In the genomic region with DNA sequence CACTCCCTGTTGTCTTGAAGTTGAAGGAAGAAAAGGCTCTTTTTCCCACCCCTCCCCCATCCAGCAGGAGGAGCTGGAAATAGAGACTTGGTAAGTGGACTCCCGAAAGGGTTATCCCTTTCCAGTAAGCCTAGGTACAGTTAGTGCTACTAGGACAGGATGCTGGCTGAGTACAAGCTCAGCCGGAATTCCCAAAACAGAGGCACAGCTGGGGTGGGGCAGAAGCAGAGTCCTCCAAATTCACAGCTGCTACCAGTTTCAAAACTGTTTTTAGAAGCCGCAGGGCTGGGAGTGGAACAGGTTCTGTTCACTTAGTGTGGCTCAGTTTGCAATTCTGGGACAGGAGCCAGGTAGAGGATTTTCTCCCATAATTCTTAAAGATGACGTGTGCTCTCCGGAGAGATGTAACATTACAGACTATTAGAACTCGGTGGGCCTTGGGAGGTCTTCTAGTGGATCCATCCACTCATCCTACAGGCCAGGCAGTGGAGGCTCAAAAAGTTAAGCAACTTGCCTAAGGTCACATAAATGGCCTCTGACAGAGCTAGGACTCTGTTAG, we compare ENCODE assay signal across 1 cellular context.
A peak's percentile ranks its signal among the peaks of the same experiment; 100 is the strongest.
TF ChIP-seq lines count a peak whose summit lies in the region.

No MANE protein-coding gene starts in this region.

TF ChIP-seq in H1, 55 proteins besides CTCF, POLR2A, EP300 and RAD21 (continued from another document):
- TF ChIP-seq MAFK (IDR thresholded peaks at IDR 0.05; ENCODE audit: low read depth, low read length) (no peak), TEAD4 (IDR thresholded peaks at IDR 0.05; ENCODE audit: low read depth, low read length) (0 out of 2 replicates have a peak, but pooled peaks have one; percentile 11), TAF1 (IDR thresholded peaks at IDR 0.05; ENCODE audit: low read depth, low read length) (peak; percentile 50; the same call in 1 of the 2 replicates), SP1 (IDR thresholded peaks at IDR 0.05; ENCODE audit: low read depth, low read length) (peak; percentile 74)
